In genomic region chr1:54413295-54413694, GRCh38 we compare ENCODE assay signal across 8 cellular contexts. TPM values are rescaled to one million over a fixed set of nuclear protein-coding genes. Genes with fewer than 3 reads are reported as not detected.
A peak's percentile ranks its signal among the peaks of the same experiment; 100 is the strongest.
DNase-seq lines count a peak whose midpoint lies in the region; ATAC-seq and TF ChIP-seq lines count a peak whose summit lies in the region.

No MANE protein-coding gene starts in this region.

- no peak overlapping the region for H3K4me3 ChIP-seq in breast epithelium

- ATAC-seq in HG03520 (IDR thresholded peaks at IDR 0.05; ENCODE audit: unreplicated experiment) (no peak), GM18498 (IDR thresholded peaks at IDR 0.05; ENCODE audit: unreplicated experiment) (no peak)

- H3K4me3 Mint-ChIP-seq in nephron, result peak overlapping the region in 2 of 3 experiments; percentile 4 to 12

- H3K27me3 ChIP-seq in breast epithelium, result no peaks in the 10 kb centered on the region

- no peaks in the 10 kb centered on the region for H3K36me3 Mint-ChIP-seq in nephron (ENCODE audit: low read depth)

- no peak for TF ChIP-seq POLR2A in breast epithelium (IDR thresholded peaks at IDR 0.05)

- peaks cover 48% of the 10 kb centered on the region for H3K4me1 Mint-ChIP-seq in nephron

- no peaks in the 10 kb centered on the region for H3K9me3 ChIP-seq in breast epithelium

- H3K36me3 ChIP-seq in breast epithelium, result no peaks in the 10 kb centered on the region

- TF ChIP-seq CTCF in nephron (IDR thresholded peaks at IDR 0.05; ENCODE audit: unreplicated experiment in 3 of 3) (no peak), breast epithelium (IDR thresholded peaks at IDR 0.05) (no peak)

- H3K27me3 Mint-ChIP-seq in nephron (ENCODE audit: low read depth), result peaks cover 17% of the 10 kb centered on the region

- peaks cover 6 to 11% of the 10 kb centered on the region in 2 donors for H3K4me1 ChIP-seq in breast epithelium

- DNase-seq in DMS53 treated with DMSO at 0.1 percent for 48 hours (lab: John Stamatoyannopoulos, UW; ENCODE audit: unreplicated experiment) (peak; percentile 59), RKO (ENCODE audit: low spot score) (peak; percentile 88), epidermal melanocyte (ENCODE audit: insufficient read length, low spot score) (peak; percentile 60), breast epithelium (ENCODE audit: low spot score in 2 of 2) (no peak), CD1c-positive myeloid dendritic cell (ENCODE audit: extremely low spot score) (no peak)

- intact Hi-C loops in breast epithelium (cut with DNase I; ENCODE audit: low total_unique reads), result no loop called here

- H3K27ac ChIP-seq in breast epithelium, result peak overlapping the region in 1 of 2 donors; percentile 74

- H3K9me3 Mint-ChIP-seq in nephron, result no peaks in the 10 kb centered on the region

- peak overlapping the region; percentile 83 to 92 (median 84) for H3K27ac Mint-ChIP-seq in nephron

RNA-seq across cellular contexts. Expression of gene SSBP3, which starts 7.1 kb away (rescaled TPM):
- 10 to 100 TPM; 21.3 to 28.0 (median 25.6) TPM for total RNA-seq in breast epithelium

Comparison
In these comparisons a context has a peak if more than half of its experiments do, and no peak if none do; other contexts are left out.
1. DNase-seq: peak in DMS53 treated with DMSO at 0.1 percent for 48 hours (single experiment), RKO (single experiment) and epidermal melanocyte (single experiment); none in breast epithelium (0 of 2) and CD1c-positive myeloid dendritic cell (single experiment).